ENCODE assay signal across 17 cellular contexts in the genomic region with DNA sequence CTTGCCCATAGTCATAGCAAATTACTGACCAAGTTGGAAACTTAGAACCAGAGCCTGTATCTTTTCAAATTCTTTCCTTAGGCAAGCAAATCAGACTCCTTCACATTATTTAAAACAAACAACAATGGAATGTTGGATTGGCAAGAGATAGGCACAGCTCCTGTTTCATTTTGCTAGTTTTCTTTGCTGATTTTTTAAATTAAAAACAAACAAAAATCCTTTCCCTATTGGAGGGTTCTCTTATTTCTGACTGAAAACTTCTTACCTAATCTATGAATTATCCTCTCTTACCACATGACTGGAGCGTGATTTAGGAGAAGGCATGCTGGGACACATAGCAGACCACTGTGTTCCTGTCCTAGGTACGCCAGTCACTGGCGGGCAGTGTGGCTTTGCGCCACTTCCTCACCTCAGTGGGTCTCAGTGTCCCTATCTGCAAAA.
DNase-seq lines count a peak whose midpoint lies in the region; ATAC-seq, FAIRE-seq and TF ChIP-seq lines count a peak whose summit lies in the region.
"Had no signal": no experiment of that assay in that cellular context is flagged by ENCODE, and none has a peak within 500 bp of the region (broad histone marks: within the 10 kb centered on the region; RNA-seq: fewer than 3 reads in every experiment).

No MANE protein-coding gene starts in this region.

- no peaks in the 10 kb centered on the region for H3K27me3 ChIP-seq in bronchial epithelial cell (ENCODE audit: control insufficient read depth, insufficient read depth, low read length)
- no peaks in the 10 kb centered on the region for H3K27me3 ChIP-seq in tibial nerve
- no peaks in the 10 kb centered on the region for H3K27me3 ChIP-seq in heart right ventricle
- H3K27me3 ChIP-seq: adrenal gland; BLaER1 treated with 17β-estradiol and CSF1 and Interleukin-3, amounts not matched to agents 10 nM and 100 nM; suprapubic skin had no signal

- H3K36me3 ChIP-seq in bronchial epithelial cell (ENCODE audit: control insufficient read depth, insufficient read depth, low read length) (no peaks in the 10 kb centered on the region), tibial nerve (no peaks in the 10 kb centered on the region), heart right ventricle (no peaks in the 10 kb centered on the region)
- H3K36me3 ChIP-seq: adrenal gland; BLaER1 treated with 17β-estradiol and CSF1 and Interleukin-3, amounts not matched to agents 10 nM and 100 nM; suprapubic skin had no signal

- no peak for TF ChIP-seq POLR2A in tibial nerve (IDR thresholded peaks at IDR 0.05)

- WGBS in tibial nerve, 2 donors = 81 to 94% methylated on average over 4 of the region's 4 CpGs
- 87 to 89% methylated on average over 4 of the region's 4 CpGs for WGBS in heart right ventricle, 2 donors

- intact Hi-C loops in heart right ventricle (cut with DNase I) = no loop called here

- H3K27ac ChIP-seq in tibial nerve (peak overlapping the region in 1 of 4 donors; percentile 2), heart right ventricle (peak overlapping the region in 1 of 10 donors; percentile 21)
- H3K27ac ChIP-seq: BLaER1 treated with 17β-estradiol and CSF1 and Interleukin-3, amounts not matched to agents 10 nM and 100 nM; suprapubic skin had no signal

- FAIRE-seq in bronchial epithelial cell (lab: Jason Lieb, UNC) (no peak), D721Med (lab: Jason Lieb, UNC) (no peak)

- no peak for TF ChIP-seq CTCF in bronchial epithelial cell (IDR thresholded peaks at IDR 0.05; ENCODE audit: insufficient read depth, low read length, severe bottlenecking)
- no peak for TF ChIP-seq CTCF in D721Med (IDR thresholded peaks at IDR 0.05; ENCODE audit: insufficient read depth, missing control alignments)
- TF ChIP-seq CTCF in tibial nerve (IDR thresholded peaks at IDR 0.05) = no peak
- no peak for TF ChIP-seq CTCF in heart right ventricle (IDR thresholded peaks at IDR 0.05)

- no peak overlapping the region for H3K4me3 ChIP-seq in bronchial epithelial cell (ENCODE audit: low read depth, low read length)
- no peak overlapping the region for H3K4me3 ChIP-seq in tibial nerve
- no peak overlapping the region for H3K4me3 ChIP-seq in heart right ventricle
- H3K4me3 ChIP-seq: adrenal gland; BLaER1 treated with 17β-estradiol and CSF1 and Interleukin-3, amounts not matched to agents 10 nM and 100 nM; suprapubic skin had no signal

- TF ChIP-seq EP300 in tibial nerve (IDR thresholded peaks at IDR 0.05) = no peak

- no peak for ATAC-seq in heart right ventricle
- ATAC-seq: Right ventricle myocardium inferior had no signal

- H3K4me1 ChIP-seq in tibial nerve (peaks cover 0 to 32% (median 0%) of the 10 kb centered on the region in 4 donors), heart right ventricle (peaks cover 0 to 31% (median 9%) of the 10 kb centered on the region in 9 donors)

- H3K9me3 ChIP-seq in tibial nerve (no peaks in the 10 kb centered on the region), heart right ventricle (peaks cover 0 to 5% (median 0%) of the 10 kb centered on the region in 11 donors)
- H3K9me3 ChIP-seq: adrenal gland, suprapubic skin had no signal

- DNase-seq in EL (peak; percentile 23), bronchial epithelial cell (ENCODE audit: low read depth) (peak; percentile 68), iris pigment epithelial cell (ENCODE audit: low read depth) (peak; percentile 60), stromal cell of bone marrow (ENCODE audit: low read depth) (peak; percentile 43), D721Med (ENCODE audit: insufficient read length, low spot score) (no peak), tibial nerve (ENCODE audit: low spot score in 2 of 2) (no peak), NCI-H446 (lab: John Stamatoyannopoulos, UW) (no peak), heart right ventricle (no peak)
- DNase-seq: adrenal gland; DND-41; MV-4-11; NCI-H2171; NK-92 treated with Interleukin-12 subunit alpha and Interleukin-12 subunit beta, amount 100 ng/mL, for 24 hours; nucleus accumbens had no signal

Comparison
In these comparisons a context has a peak if more than half of its experiments do, and no peak if none do; other contexts are left out.
1. DNase-seq: peak in EL (single experiment), bronchial epithelial cell (single experiment), iris pigment epithelial cell (single experiment) and stromal cell of bone marrow (single experiment); none in D721Med (single experiment), tibial nerve (0 of 2), NCI-H446 (0 of 2) and heart right ventricle (0 of 2).